In genomic region chr7:127845497-127846214, GRCh38 we compare ENCODE assay signal across 13 cellular contexts.
A peak's percentile ranks its signal among the peaks of the same experiment; 100 is the strongest.
DNase-seq lines count a peak whose midpoint lies in the region; ATAC-seq, FAIRE-seq and TF ChIP-seq lines count a peak whose summit lies in the region.
"Had no signal": no experiment of that assay in that cellular context is flagged by ENCODE, and none has a peak within 500 bp of the region (broad histone marks: within the 10 kb centered on the region; RNA-seq: fewer than 3 reads in every experiment).

No MANE protein-coding gene starts in this region.

- ATAC-seq in pancreas (peak; percentile 18 to 53 (median 41)), GM21576 (IDR thresholded peaks at IDR 0.05; ENCODE audit: unreplicated experiment) (no peak)
- ATAC-seq: Panc1 had no signal

- no peaks in the 10 kb centered on the region for H3K36me3 ChIP-seq in pancreas
- H3K36me3 ChIP-seq: suprapubic skin had no signal

- DNase-seq in G401 (ENCODE audit: low spot score) (peak; percentile 58), NCI-H2196 treated with DMSO at 0.1 percent for 48 hours (lab: John Stamatoyannopoulos, UW; ENCODE audit: unreplicated experiment) (peak; percentile 19), choroid plexus epithelial cell (ENCODE audit: low read depth) (peak; percentile 55), pancreas (no peak), KBM-7 (no peak), COR-L47 (lab: John Stamatoyannopoulos, UW) (no peak), HUDEP-2 (lab: John Stamatoyannopoulos, UW; ENCODE audit: unreplicated experiment in 76 of 76) (no peak)
- DNase-seq: HFFc6, lower lobe of right lung had no signal

- no peak for FAIRE-seq in pancreas (lab: Jason Lieb, UNC)

- no peaks in the 10 kb centered on the region for H3K27me3 ChIP-seq in pancreas
- H3K27me3 ChIP-seq: MG63, suprapubic skin had no signal

- 5 to 12% methylated on average over 1 of the region's 1 CpG for WGBS in pancreas, 2 donors

- peak overlapping the region in 2 of 4 donors; percentile 50 to 56 for H3K27ac ChIP-seq in pancreas
- H3K27ac ChIP-seq: lower lobe of right lung, suprapubic skin had no signal

- TF ChIP-seq CTCF in choroid plexus epithelial cell (conservative IDR thresholded peaks at IDR 0.05; ENCODE audit: low read depth, low read length) (no peak), pancreas (IDR thresholded peaks at IDR 0.05) (no peak)

- intact Hi-C loops in pancreas (cut with DNase I) = no loop called here

- no peak overlapping the region for H3K4me3 ChIP-seq in choroid plexus epithelial cell (ENCODE audit: low read depth, low read length)
- H3K4me3 ChIP-seq in pancreas = no peak overlapping the region
- H3K4me3 ChIP-seq: lower lobe of right lung, MG63, suprapubic skin had no signal

- H3K9me3 ChIP-seq in pancreas = no peaks in the 10 kb centered on the region
- H3K9me3 ChIP-seq: lower lobe of right lung, MG63, suprapubic skin had no signal

- in situ Hi-C loops in G401 (cut with HindIII; ENCODE audit: low sequenced_read_pairs) (no loop called here), KBM-7 (cut with MboI; ENCODE audit: low pct_unique_long_range_greater_than_20kb, low sequenced_read_pairs) (no loop called here)

- H3K4me1 ChIP-seq in pancreas = peaks cover 26 to 36% (median 34%) of the 10 kb centered on the region in 3 donors

Comparison
In these comparisons a context has a peak if more than half of its experiments do, and no peak if none do; other contexts are left out.
1. DNase-seq: peak in G401 (single experiment), NCI-H2196 treated with DMSO at 0.1 percent for 48 hours (single experiment) and choroid plexus epithelial cell (single experiment); none in pancreas (0 of 6), KBM-7 (single experiment), COR-L47 (single experiment) and HUDEP-2 (0 of 76).